ENCODE assay signal across 12 cellular contexts in the genomic region with DNA sequence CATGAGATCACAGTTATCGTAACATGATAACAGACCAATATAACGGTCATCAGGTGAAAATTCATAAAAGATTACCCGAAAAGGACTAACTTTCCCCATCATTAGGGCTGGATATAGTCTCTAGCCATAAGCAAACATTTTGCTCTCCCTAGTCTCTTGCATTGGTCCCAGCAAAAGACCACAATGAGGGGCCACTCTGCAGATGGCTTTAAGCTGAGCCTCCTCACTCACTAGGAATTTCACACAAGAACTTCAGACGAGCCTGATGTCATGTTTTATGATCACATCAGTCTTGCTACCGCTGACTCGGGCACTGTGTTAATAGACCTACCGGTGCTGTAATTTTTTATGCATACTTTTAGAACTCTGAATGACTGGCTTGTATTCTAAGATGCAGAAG.
"Had no signal": no experiment of that assay in that cellular context is flagged by ENCODE, and none has a peak within 500 bp of the region (broad histone marks: within the 10 kb centered on the region; RNA-seq: fewer than 3 reads in every experiment).

No MANE protein-coding gene starts in this region.

- H3K27me3 Mint-ChIP-seq: activated CD8-positive, alpha-beta T cell treated with anti-CD3 and anti-CD28 coated beads for 36 hours had no signal

- DNase-seq: activated CD4-positive, alpha-beta T cell treated with anti-CD3 and anti-CD28 coated beads for 1 hour; activated CD8-positive, alpha-beta memory T cell treated with anti-CD3 and anti-CD28 coated beads, Interleukin-2, amount 50 U/mL, for 4 hours; activated CD8-positive, alpha-beta T cell treated with anti-CD3 and anti-CD28 coated beads for 36 hours; activated naive CD4-positive, alpha-beta T cell treated with anti-CD3 and anti-CD28 coated beads, Interleukin-2, amount 10 ng/mL, durations not matched to agents 7 days and 5 days; dermis blood vessel endothelial cell; esophagus squamous epithelium; foreskin fibroblast; mammary epithelial cell; ovary had no signal

- H3K4me1 ChIP-seq: breast epithelium, esophagus squamous epithelium had no signal

- H3K4me3 Mint-ChIP-seq: activated CD8-positive, alpha-beta T cell treated with anti-CD3 and anti-CD28 coated beads for 36 hours; activated naive CD4-positive, alpha-beta T cell treated with anti-CD3 and anti-CD28 coated beads, Interleukin-2, amount 10 ng/mL, durations not matched to agents 7 days and 5 days; activated T-helper 1 cell treated with anti-CD3 and anti-CD28 coated beads, Interleukin-12 subunit alpha, Interleukin-12 subunit beta, Interleukin-2, Interleukin-4 antibody, amounts not matched to agents 30 ng/mL and 10 ng/mL and 1 ng/mL, durations not matched to agents 14 hours and 24 hours and 36 hours had no signal

- H3K27ac ChIP-seq: breast epithelium, esophagus squamous epithelium, ovary had no signal

- FAIRE-seq: urothelium cell line had no signal

- ATAC-seq: activated CD8-positive, alpha-beta T cell treated with anti-CD3 and anti-CD28 coated beads for 36 hours had no signal

- H3K36me3 ChIP-seq: ovary had no signal

- H3K27ac Mint-ChIP-seq: activated naive CD4-positive, alpha-beta T cell treated with anti-CD3 and anti-CD28 coated beads, Interleukin-2, amount 10 ng/mL, durations not matched to agents 7 days and 5 days had no signal

- H3K4me3 ChIP-seq: breast epithelium, esophagus squamous epithelium, ovary had no signal

- H3K27me3 ChIP-seq: breast epithelium, esophagus squamous epithelium, ovary had no signal
